8 cellular contexts compared by ENCODE assay signal in genomic region chr9:2241461-2241874, GRCh38.
DNase-seq lines count a peak whose midpoint lies in the region; ATAC-seq, FAIRE-seq and TF ChIP-seq lines count a peak whose summit lies in the region.

No MANE protein-coding gene starts in this region.

- no peak overlapping the region for H3K27ac Mint-ChIP-seq in astrocyte (ENCODE audit: unreplicated experiment)

- H3K4me2 ChIP-seq in astrocyte (ENCODE audit: low read length), result peak overlapping the region; percentile 96

- peak overlapping the region; percentile 67 for H3K4me3 ChIP-seq in astrocyte (ENCODE audit: insufficient read depth, low read depth, low read length)
- peak overlapping the region; percentile 16 to 53 (median 47) for H3K4me3 ChIP-seq in sigmoid colon

- WGBS in sigmoid colon, 2 donors, result 39 to 58% methylated on average over 15 of the region's 15 CpGs

- no peaks in the 10 kb centered on the region for H3K36me3 Mint-ChIP-seq in astrocyte (ENCODE audit: low read depth, unreplicated experiment)

- no peaks in the 10 kb centered on the region for H3K79me2 ChIP-seq in astrocyte (ENCODE audit: insufficient read depth, low read length)

- no peaks in the 10 kb centered on the region for H3K27me3 Mint-ChIP-seq in astrocyte (ENCODE audit: low read depth, unreplicated experiment)

- TF ChIP-seq POLR2A in sigmoid colon (IDR thresholded peaks at IDR 0.05), result no peak

- H3K27me3 ChIP-seq in astrocyte (ENCODE audit: insufficient read depth, low read length), result no peaks in the 10 kb centered on the region
- no peaks in the 10 kb centered on the region for H3K27me3 ChIP-seq in sigmoid colon

- H3K4me1 Mint-ChIP-seq in astrocyte (ENCODE audit: low read depth, unreplicated experiment), result no peaks in the 10 kb centered on the region

- H3K4me1 ChIP-seq in astrocyte (ENCODE audit: insufficient read depth, low read length), result peaks cover 19% of the 10 kb centered on the region
- H3K4me1 ChIP-seq in sigmoid colon, result peaks cover 2 to 22% (median 12%) of the 10 kb centered on the region in 4 donors

- peak overlapping the region; percentile 76 for H3K9ac ChIP-seq in astrocyte (ENCODE audit: low read length)

- ATAC-seq in HG03280 (IDR thresholded peaks at IDR 0.05; ENCODE audit: unreplicated experiment), result peak; percentile 6

- no peaks in the 10 kb centered on the region for H4K20me1 ChIP-seq in astrocyte (ENCODE audit: insufficient read depth, low read length)

- intact Hi-C loops in sigmoid colon (cut with DNase I), result loop anchor here (5.0 to 10.0 kb wide), 2 partner anchors 383 to 601 kb away; partner anchors contain the start of genes PUM3 and VLDLR

- H3K27ac ChIP-seq in astrocyte (ENCODE audit: low read depth, low read length) (no peak overlapping the region), sigmoid colon (peak overlapping the region in 3 of 4 donors; percentile 62 to 76 (median 64))

- H3K9me3 Mint-ChIP-seq in astrocyte (ENCODE audit: unreplicated experiment), result no peaks in the 10 kb centered on the region

- no peaks in the 10 kb centered on the region for H3K9me3 ChIP-seq in astrocyte (ENCODE audit: insufficient read depth, low read depth, low read length)
- peaks cover 0 to 4% (median 0%) of the 10 kb centered on the region in 4 donors for H3K9me3 ChIP-seq in sigmoid colon

- TF ChIP-seq EP300 in sigmoid colon (IDR thresholded peaks at IDR 0.05), result peak in 1 of 4 donors; percentile 11

- FAIRE-seq in astrocyte (lab: Jason Lieb, UNC), result no peak

- H3K4me3 Mint-ChIP-seq in astrocyte (ENCODE audit: unreplicated experiment), result peak overlapping the region; percentile 78

- peak; percentile 80 for DNase-seq in NCI-H82 (lab: John Stamatoyannopoulos, UW)
- DNase-seq in NCI-H82 treated with DMSO at 0.1 percent for 48 hours (lab: John Stamatoyannopoulos, UW; ENCODE audit: unreplicated experiment), result no peak
- peak; percentile 97 for DNase-seq in astrocyte (ENCODE audit: low read depth)
- DNase-seq in iPS DF 19.7 (ENCODE audit: low read depth, low spot score), result peak; percentile 93
- no peak for DNase-seq in sigmoid colon
- no peak for DNase-seq in NCI-H2029 treated with DMSO at 0.1 percent for 48 hours (lab: John Stamatoyannopoulos, UW)
- DNase-seq in SKM-1 (lab: John Stamatoyannopoulos, UW; ENCODE audit: unreplicated experiment), result no peak

- TF ChIP-seq CTCF in astrocyte (IDR thresholded peaks at IDR 0.05; ENCODE audit: insufficient read depth, low read depth, low read length) (peak; percentile 53), sigmoid colon (IDR thresholded peaks at IDR 0.05) (peak in 1 of 4 experiments; percentile 25)

- H2AFZ ChIP-seq in astrocyte (ENCODE audit: low read depth, low read length), result peak overlapping the region; percentile 95

- no peaks in the 10 kb centered on the region for H3K36me3 ChIP-seq in astrocyte (ENCODE audit: insufficient read depth, low read length)
- no peaks in the 10 kb centered on the region for H3K36me3 ChIP-seq in sigmoid colon

Comparison
In these comparisons a context has a peak if more than half of its experiments do, and no peak if none do; other contexts are left out.
1. DNase-seq: peak in NCI-H82 (single experiment), astrocyte (single experiment) and iPS DF 19.7 (single experiment); none in NCI-H82 treated with DMSO at 0.1 percent for 48 hours (single experiment), sigmoid colon (single experiment), NCI-H2029 treated with DMSO at 0.1 percent for 48 hours (single experiment) and SKM-1 (single experiment).